Comparison of ENCODE assay signal across 20 cellular contexts in the genomic region with DNA sequence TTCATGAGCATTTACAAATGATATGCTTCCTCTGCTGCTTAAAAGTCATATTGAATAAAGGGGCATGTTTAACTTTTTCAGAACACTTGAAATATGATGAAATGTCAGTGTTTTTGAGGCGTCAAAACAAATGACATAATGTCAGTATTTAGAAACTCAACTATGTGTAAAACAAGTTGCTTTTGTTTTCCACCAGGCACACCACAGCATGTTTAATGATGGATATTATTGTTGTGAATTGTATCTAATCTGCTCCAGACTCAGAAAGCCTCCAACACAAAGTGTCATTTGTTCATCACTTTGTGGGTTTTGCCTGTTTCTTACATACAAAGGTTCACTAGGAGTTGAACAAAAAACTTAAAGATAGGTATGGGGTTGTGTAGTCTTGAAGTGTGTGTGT.
"Had no signal": no experiment of that assay in that cellular context is flagged by ENCODE, and none has a peak within 500 bp of the region (broad histone marks: within the 10 kb centered on the region; RNA-seq: fewer than 3 reads in every experiment).

No MANE protein-coding gene starts in this region.

- H3K27me3 ChIP-seq: esophagus muscularis mucosa, right atrium auricular region, sigmoid colon had no signal

- DNase-seq: effector memory CD8-positive, alpha-beta T cell; foreskin fibroblast; head of caudate nucleus; hippocampal formation; kidney glomerular epithelial cell; naive thymus-derived CD4-positive, alpha-beta T cell; nephron progenitor cell; psoas muscle; sigmoid colon; stimulated activated CD4-positive, alpha-beta T cell treated with anti-CD3 and anti-CD28 coated beads, Interleukin-2, amount 100 ng/mL, for 24 hours; stimulated activated CD4-positive, alpha-beta T cell treated with anti-CD3 and anti-CD28 coated beads, Interleukin-4, amount 100 ng/mL, for 4 hours; stimulated activated naive B cell treated with anti-CD40 and anti-IgM and Interleukin-4, amounts not matched to agents 10 μg/mL and 1 μg/mL and 100 μg/mL, for 72 hours; stimulated activated naive CD8-positive, alpha-beta T cell treated with anti-CD3 and anti-CD28 coated beads, Interleukin-15, amount 100 ng/mL, for 72 hours; trophoblast cell had no signal

- H3K36me3 ChIP-seq: esophagus muscularis mucosa, right atrium auricular region, sigmoid colon had no signal

- ATAC-seq: effector memory CD8-positive, alpha-beta T cell; naive thymus-derived CD4-positive, alpha-beta T cell; psoas muscle; stimulated activated naive B cell treated with anti-CD40 and anti-IgM and Interleukin-4, amounts not matched to agents 10 μg/mL and 1 μg/mL and 100 μg/mL, for 72 hours; stimulated activated naive CD8-positive, alpha-beta T cell treated with anti-CD3 and anti-CD28 coated beads, Interleukin-15, amount 100 ng/mL, for 72 hours had no signal

- H3K4me1 ChIP-seq: esophagus muscularis mucosa, parathyroid adenoma, psoas muscle, right atrium auricular region, sigmoid colon had no signal

- H2AFZ ChIP-seq: parathyroid adenoma had no signal

- H3K27ac ChIP-seq: epithelial cell of prostate, esophagus muscularis mucosa, parathyroid adenoma, psoas muscle, right atrium auricular region, sigmoid colon, skin epidermis had no signal

- H3K9ac ChIP-seq: parathyroid adenoma had no signal

- FAIRE-seq: islet of Langerhans had no signal

- H3K4me3 ChIP-seq: esophagus muscularis mucosa, psoas muscle, right atrium auricular region, sigmoid colon, skin epidermis had no signal

- H3K9me3 ChIP-seq: esophagus muscularis mucosa, psoas muscle, right atrium auricular region, sigmoid colon had no signal

- H3K79me2 ChIP-seq: parathyroid adenoma had no signal
